In the genomic region with DNA sequence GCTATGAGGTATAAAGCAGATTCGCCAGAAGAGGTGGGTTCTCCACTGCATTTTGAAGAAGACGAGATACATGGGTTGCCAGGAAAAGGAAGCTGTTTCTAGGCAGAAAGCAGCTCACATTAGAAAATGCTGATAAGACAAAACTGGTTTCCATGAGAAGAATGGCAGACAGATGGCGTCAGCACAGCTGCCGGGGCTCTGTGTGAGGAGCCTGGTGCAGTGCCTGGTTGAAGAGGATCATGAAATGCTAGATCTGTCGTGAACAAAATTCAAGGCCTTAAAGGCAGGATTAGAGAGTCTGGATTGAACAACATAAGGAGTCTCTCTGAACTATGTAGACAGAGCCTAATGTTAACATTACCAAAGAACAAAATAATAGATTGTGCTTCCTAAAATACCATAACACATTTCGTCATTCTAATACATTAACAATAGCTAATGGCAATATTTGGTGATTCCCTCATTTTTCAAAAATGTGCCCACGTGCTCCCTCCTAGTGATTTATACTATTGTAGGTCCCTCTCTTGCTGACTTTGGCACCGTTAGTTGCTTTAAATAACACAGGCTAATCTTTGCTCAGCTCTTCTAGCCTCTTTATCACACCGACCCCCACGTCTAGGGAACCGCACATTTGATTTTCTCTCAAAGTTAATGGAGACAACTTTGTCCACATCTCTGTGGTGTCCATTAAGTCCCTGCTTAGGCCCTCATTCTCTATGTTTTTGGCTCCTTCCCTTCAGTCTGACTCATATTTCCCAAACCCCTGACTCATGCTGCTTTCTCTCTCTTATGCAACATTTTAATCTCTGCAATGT, we compare ENCODE assay signal across 9 cellular contexts. TPM values are rescaled to one million over a fixed set of nuclear protein-coding genes. Genes with fewer than 3 reads are reported as not detected.
A peak's percentile ranks its signal among the peaks of the same experiment; 100 is the strongest.
DNase-seq lines count a peak whose midpoint lies in the region; ATAC-seq and TF ChIP-seq lines count a peak whose summit lies in the region.
"Had no signal": no experiment of that assay in that cellular context is flagged by ENCODE, and none has a peak within 500 bp of the region (broad histone marks: within the 10 kb centered on the region; RNA-seq: fewer than 3 reads in every experiment).

No MANE protein-coding gene starts in this region.

- no peaks in the 10 kb centered on the region for H3K9me3 Mint-ChIP-seq in nephron
- H3K9me3 Mint-ChIP-seq: activated T-helper 2 cell treated with anti-CD3 and anti-CD28 coated beads, Interferon-gamma antibody, Interleukin-2, Interleukin-4, amounts not matched to agents 10 μg/mL and 5 μg/mL and 100 μg/mL, durations not matched to agents 14 hours and 24 hours and 36 hours had no signal

- ATAC-seq in GM21367 (IDR thresholded peaks at IDR 0.05; ENCODE audit: unreplicated experiment) = no peak

- no peaks in the 10 kb centered on the region for H3K27me3 ChIP-seq in esophagus (ENCODE audit: control insufficient read depth in 1 of 2, insufficient read depth in 2 of 2, low read length in 2 of 2)

- H3K4me1 ChIP-seq in esophagus (ENCODE audit: control insufficient read depth in 2 of 2, insufficient read depth in 2 of 2, low read length in 1 of 2) = peaks cover 0 to 2% of the 10 kb centered on the region in 2 donors

- no peaks in the 10 kb centered on the region for H3K36me3 ChIP-seq in esophagus (ENCODE audit: control insufficient read depth in 2 of 2, insufficient read depth in 2 of 2, low read length in 1 of 2)

- H3K27ac Mint-ChIP-seq in nephron = peak overlapping the region; percentile 45 to 69 (median 58)
- H3K27ac Mint-ChIP-seq: activated T-helper 2 cell treated with anti-CD3 and anti-CD28 coated beads, Interferon-gamma antibody, Interleukin-2, Interleukin-4, amounts not matched to agents 10 μg/mL and 5 μg/mL and 100 μg/mL, durations not matched to agents 14 hours and 24 hours and 36 hours had no signal

- DNase-seq in AG09309 (ENCODE audit: low read depth) (peak; percentile 80), NOMO-1 treated with dmso at 0.1 percent for 144 hours (lab: John Stamatoyannopoulos, UW; ENCODE audit: unreplicated experiment) (peak; percentile 60), COLO668 (lab: John Stamatoyannopoulos, UW; ENCODE audit: unreplicated experiment) (no peak), HK-2 (ENCODE audit: unreplicated experiment) (no peak), pons (ENCODE audit: low spot score) (no peak)

- WGBS in esophagus, 2 donors = 66 to 73% methylated on average over 11 of the region's 11 CpGs

- H3K4me3 ChIP-seq in AG09309 (ENCODE audit: control insufficient read depth, low read depth, low read length) = no peak overlapping the region
- H3K4me3 ChIP-seq in esophagus (ENCODE audit: low read depth in 1 of 2, low read length in 2 of 2) = no peak overlapping the region

- H3K36me3 Mint-ChIP-seq in nephron (ENCODE audit: low read depth) = peaks cover 8% of the 10 kb centered on the region

- H3K4me1 Mint-ChIP-seq in nephron = peaks cover 23% of the 10 kb centered on the region

- no peaks in the 10 kb centered on the region for H3K27me3 Mint-ChIP-seq in nephron (ENCODE audit: low read depth)

- H3K27ac ChIP-seq in esophagus (ENCODE audit: low read depth in 2 of 2, low read length in 1 of 2) = peak overlapping the region; percentile 22 to 64

- TF ChIP-seq CTCF in AG09309 (IDR thresholded peaks at IDR 0.05; ENCODE audit: control insufficient read depth, insufficient read depth, low read depth, low read length, missing control alignments) (no peak), nephron (IDR thresholded peaks at IDR 0.05; ENCODE audit: unreplicated experiment in 3 of 3) (no peak)

- no peak overlapping the region for H3K4me3 Mint-ChIP-seq in nephron

- H3K9me3 ChIP-seq in esophagus (ENCODE audit: control insufficient read depth in 2 of 2, insufficient read depth in 1 of 2, low read depth in 1 of 2, low read length in 1 of 2) = no peaks in the 10 kb centered on the region

RNA-seq across cellular contexts. Expression of gene EFEMP1, which starts 38.2 kb away (rescaled TPM):
- 10 to 100 TPM in 1 of 2 donors, 1 to 10 TPM in 1; 5.9 to 19.1 TPM for polyA plus RNA-seq in esophagus

Comparison
In these comparisons a context has a peak if more than half of its experiments do, and no peak if none do; other contexts are left out.
1. DNase-seq: peak in AG09309 (single experiment) and NOMO-1 treated with dmso at 0.1 percent for 144 hours (single experiment); none in COLO668 (single experiment), HK-2 (single experiment) and pons (single experiment).